ENCODE assay signal across 1 cellular context in the genomic region with DNA sequence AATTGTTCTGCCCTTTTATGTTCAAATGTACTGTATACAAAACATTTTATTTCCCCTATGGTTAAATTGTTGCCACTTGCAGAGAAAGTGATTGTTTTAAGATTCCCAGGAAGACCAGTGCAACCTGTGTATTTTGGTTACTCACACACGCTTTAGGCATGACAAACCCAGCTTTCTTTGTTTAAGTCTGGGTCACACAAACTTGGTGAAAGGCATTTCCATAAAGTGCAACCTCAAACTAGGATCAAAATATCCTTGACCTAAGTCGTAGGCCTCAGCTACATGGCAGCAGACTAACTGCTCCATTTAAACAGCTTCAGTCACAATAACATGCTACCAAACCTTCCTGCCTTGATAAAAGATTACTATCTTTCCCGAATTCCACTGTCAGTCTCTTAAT.
TF ChIP-seq lines count a peak whose summit lies in the region.

No MANE protein-coding gene starts in this region.

TF ChIP-seq in H1, 55 proteins besides CTCF, POLR2A, EP300 and RAD21 (continued from another document):
- TF ChIP-seq, protein P1, sequence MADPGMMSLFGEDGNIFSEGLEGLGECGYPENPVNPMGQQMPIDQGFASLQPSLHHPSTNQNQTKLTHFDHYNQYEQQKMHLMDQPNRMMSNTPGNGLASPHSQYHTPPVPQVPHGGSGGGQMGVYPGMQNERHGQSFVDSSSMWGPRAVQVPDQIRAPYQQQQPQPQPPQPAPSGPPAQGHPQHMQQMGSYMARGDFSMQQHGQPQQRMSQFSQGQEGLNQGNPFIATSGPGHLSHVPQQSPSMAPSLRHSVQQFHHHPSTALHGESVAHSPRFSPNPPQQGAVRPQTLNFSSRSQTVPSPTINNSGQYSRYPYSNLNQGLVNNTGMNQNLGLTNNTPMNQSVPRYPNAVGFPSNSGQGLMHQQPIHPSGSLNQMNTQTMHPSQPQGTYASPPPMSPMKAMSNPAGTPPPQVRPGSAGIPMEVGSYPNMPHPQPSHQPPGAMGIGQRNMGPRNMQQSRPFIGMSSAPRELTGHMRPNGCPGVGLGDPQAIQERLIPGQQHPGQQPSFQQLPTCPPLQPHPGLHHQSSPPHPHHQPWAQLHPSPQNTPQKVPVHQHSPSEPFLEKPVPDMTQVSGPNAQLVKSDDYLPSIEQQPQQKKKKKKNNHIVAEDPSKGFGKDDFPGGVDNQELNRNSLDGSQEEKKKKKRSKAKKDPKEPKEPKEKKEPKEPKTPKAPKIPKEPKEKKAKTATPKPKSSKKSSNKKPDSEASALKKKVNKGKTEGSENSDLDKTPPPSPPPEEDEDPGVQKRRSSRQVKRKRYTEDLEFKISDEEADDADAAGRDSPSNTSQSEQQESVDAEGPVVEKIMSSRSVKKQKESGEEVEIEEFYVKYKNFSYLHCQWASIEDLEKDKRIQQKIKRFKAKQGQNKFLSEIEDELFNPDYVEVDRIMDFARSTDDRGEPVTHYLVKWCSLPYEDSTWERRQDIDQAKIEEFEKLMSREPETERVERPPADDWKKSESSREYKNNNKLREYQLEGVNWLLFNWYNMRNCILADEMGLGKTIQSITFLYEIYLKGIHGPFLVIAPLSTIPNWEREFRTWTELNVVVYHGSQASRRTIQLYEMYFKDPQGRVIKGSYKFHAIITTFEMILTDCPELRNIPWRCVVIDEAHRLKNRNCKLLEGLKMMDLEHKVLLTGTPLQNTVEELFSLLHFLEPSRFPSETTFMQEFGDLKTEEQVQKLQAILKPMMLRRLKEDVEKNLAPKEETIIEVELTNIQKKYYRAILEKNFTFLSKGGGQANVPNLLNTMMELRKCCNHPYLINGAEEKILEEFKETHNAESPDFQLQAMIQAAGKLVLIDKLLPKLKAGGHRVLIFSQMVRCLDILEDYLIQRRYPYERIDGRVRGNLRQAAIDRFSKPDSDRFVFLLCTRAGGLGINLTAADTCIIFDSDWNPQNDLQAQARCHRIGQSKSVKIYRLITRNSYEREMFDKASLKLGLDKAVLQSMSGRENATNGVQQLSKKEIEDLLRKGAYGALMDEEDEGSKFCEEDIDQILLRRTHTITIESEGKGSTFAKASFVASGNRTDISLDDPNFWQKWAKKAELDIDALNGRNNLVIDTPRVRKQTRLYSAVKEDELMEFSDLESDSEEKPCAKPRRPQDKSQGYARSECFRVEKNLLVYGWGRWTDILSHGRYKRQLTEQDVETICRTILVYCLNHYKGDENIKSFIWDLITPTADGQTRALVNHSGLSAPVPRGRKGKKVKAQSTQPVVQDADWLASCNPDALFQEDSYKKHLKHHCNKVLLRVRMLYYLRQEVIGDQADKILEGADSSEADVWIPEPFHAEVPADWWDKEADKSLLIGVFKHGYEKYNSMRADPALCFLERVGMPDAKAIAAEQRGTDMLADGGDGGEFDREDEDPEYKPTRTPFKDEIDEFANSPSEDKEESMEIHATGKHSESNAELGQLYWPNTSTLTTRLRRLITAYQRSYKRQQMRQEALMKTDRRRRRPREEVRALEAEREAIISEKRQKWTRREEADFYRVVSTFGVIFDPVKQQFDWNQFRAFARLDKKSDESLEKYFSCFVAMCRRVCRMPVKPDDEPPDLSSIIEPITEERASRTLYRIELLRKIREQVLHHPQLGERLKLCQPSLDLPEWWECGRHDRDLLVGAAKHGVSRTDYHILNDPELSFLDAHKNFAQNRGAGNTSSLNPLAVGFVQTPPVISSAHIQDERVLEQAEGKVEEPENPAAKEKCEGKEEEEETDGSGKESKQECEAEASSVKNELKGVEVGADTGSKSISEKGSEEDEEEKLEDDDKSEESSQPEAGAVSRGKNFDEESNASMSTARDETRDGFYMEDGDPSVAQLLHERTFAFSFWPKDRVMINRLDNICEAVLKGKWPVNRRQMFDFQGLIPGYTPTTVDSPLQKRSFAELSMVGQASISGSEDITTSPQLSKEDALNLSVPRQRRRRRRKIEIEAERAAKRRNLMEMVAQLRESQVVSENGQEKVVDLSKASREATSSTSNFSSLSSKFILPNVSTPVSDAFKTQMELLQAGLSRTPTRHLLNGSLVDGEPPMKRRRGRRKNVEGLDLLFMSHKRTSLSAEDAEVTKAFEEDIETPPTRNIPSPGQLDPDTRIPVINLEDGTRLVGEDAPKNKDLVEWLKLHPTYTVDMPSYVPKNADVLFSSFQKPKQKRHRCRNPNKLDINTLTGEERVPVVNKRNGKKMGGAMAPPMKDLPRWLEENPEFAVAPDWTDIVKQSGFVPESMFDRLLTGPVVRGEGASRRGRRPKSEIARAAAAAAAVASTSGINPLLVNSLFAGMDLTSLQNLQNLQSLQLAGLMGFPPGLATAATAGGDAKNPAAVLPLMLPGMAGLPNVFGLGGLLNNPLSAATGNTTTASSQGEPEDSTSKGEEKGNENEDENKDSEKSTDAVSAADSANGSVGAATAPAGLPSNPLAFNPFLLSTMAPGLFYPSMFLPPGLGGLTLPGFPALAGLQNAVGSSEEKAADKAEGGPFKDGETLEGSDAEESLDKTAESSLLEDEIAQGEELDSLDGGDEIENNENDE (IDR thresholded peaks at IDR 0.05; ENCODE audit: insufficient replicate concordance, low read length), result no peak
- TF ChIP-seq BACH1 (IDR thresholded peaks at IDR 0.05; ENCODE audit: low read length), result no peak
- TF ChIP-seq SP2 (IDR thresholded peaks at IDR 0.05; ENCODE audit: low read length), result no peak
- TF ChIP-seq HDAC6 (IDR thresholded peaks at IDR 0.05; ENCODE audit: low read depth, low read length), result no peak
- no peak for TF ChIP-seq RNF2 (IDR thresholded peaks at IDR 0.05; ENCODE audit: borderline replicate concordance, low read depth, low read length, missing control alignments, poor library complexity, severe bottlenecking)
- TF ChIP-seq TEAD4 (IDR thresholded peaks at IDR 0.05; ENCODE audit: low read depth, low read length), result no peak
- TF ChIP-seq POLR2AphosphoS5 (IDR thresholded peaks at IDR 0.05; ENCODE audit: low read depth, low read length), result no peak
- no peak for TF ChIP-seq SIN3A (conservative IDR thresholded peaks at IDR 0.05 in 1 of 2, IDR thresholded peaks at IDR 0.05 in 1 of 2; ENCODE audit: low read depth in 1 of 2, low read length in 2 of 2)
- TF ChIP-seq EGR1 (IDR thresholded peaks at IDR 0.05; ENCODE audit: borderline replicate concordance, low read depth, low read length), result no peak
